Comparison of ENCODE assay signal across 8 cellular contexts in the genomic region with DNA sequence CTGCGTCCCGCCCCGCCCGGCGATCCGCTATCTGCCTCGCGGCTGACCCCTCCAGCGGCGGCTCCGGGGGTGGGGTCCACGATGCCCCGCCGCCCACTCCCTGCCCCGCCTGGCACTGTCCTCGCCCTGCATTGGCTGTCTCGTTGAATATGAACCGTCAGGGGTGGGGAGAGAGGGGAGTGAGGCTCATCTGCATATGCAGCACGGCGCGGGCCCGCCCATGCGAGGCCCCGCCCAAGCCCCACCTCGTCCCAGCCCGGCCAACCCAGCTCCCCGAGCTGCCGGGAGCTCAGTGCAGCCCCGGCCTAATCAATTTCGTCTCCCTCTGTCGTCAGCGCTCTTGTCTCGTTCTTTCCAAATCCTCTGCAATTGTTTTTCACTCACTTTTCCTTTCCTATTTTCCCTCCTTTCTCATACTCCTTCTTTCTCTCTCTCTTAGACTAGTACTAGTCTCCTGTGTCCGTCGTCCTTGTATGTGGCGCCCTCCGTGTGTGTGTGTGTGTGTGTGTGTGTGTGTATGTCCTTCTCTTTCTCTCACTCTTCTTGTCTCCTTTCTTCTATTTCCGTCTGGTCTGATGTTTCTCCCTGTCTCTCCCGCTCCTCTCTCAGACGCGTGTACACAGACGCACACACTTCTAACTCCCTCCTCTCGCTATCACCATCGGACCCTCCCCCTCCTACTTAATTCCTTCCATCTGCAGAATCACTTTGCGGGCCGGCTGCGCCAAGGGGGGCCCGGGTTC. TPM values are rescaled to one million over a fixed set of nuclear protein-coding genes. Genes with fewer than 3 reads are reported as not detected.
DNase-seq lines count a peak whose midpoint lies in the region; TF ChIP-seq lines count a peak whose summit lies in the region.

No MANE protein-coding gene starts in this region.

- DNase-seq in GDM1 (lab: John Stamatoyannopoulos, UW) (peak; percentile 98), HFFc6 (peak; percentile 99), NAMALWA (ENCODE audit: low spot score) (peak; percentile 91), SK-N-MC (ENCODE audit: low read depth, low spot score) (peak; percentile 57), globus pallidus (ENCODE audit: low spot score) (peak; percentile 100), non-pigmented ciliary epithelial cell (ENCODE audit: low read depth) (peak; percentile 93), substantia nigra (lab: John Stamatoyannopoulos, UW) (peak in 48 of 49 donors; percentile 89 to 100 (median 98))

- peak overlapping the region; percentile 79 for H3K4me3 ChIP-seq in SK-N-MC

- H3K27ac Mint-ChIP-seq in HFFc6: peak overlapping the region; percentile 93
- peak overlapping the region; percentile 64 for H3K27ac Mint-ChIP-seq in activated naive CD4-positive, alpha-beta T cell treated with anti-CD3 and anti-CD28 coated beads, Interleukin-2, amount 50 U/mL, for 24 hours

- H3K9me3 ChIP-seq in SK-N-MC (ENCODE audit: low read depth, low read length): no peaks in the 10 kb centered on the region

- 0 out of 2 replicates have a peak, but pooled peaks cover 6% of the 10 kb centered on the region for H3K36me3 Mint-ChIP-seq in HFFc6 (ENCODE audit: low read depth)
- no peaks in the 10 kb centered on the region for H3K36me3 Mint-ChIP-seq in activated naive CD4-positive, alpha-beta T cell treated with anti-CD3 and anti-CD28 coated beads, Interleukin-2, amount 50 U/mL, for 24 hours

- H3K36me3 ChIP-seq in SK-N-MC (ENCODE audit: insufficient read depth, low read length): no peaks in the 10 kb centered on the region

- peaks cover 52% of the 10 kb centered on the region for H3K4me1 Mint-ChIP-seq in HFFc6 (ENCODE audit: low read depth)
- H3K4me1 Mint-ChIP-seq in activated naive CD4-positive, alpha-beta T cell treated with anti-CD3 and anti-CD28 coated beads, Interleukin-2, amount 50 U/mL, for 24 hours: peaks cover 22% of the 10 kb centered on the region

- H3K9ac ChIP-seq in SK-N-MC (ENCODE audit: insufficient read length): peak overlapping the region; percentile 75

- no peaks in the 10 kb centered on the region for H3K9me3 Mint-ChIP-seq in HFFc6
- H3K9me3 Mint-ChIP-seq in activated naive CD4-positive, alpha-beta T cell treated with anti-CD3 and anti-CD28 coated beads, Interleukin-2, amount 50 U/mL, for 24 hours: no peaks in the 10 kb centered on the region

- peak overlapping the region; percentile 98 for H3K27ac ChIP-seq in SK-N-MC
- H3K27ac ChIP-seq in substantia nigra (ENCODE audit: low read depth, low read length, poor library complexity, severe bottlenecking): peak overlapping the region; percentile 83

- H3K4me3 Mint-ChIP-seq in HFFc6: peak overlapping the region; percentile 92
- H3K4me3 Mint-ChIP-seq in activated naive CD4-positive, alpha-beta T cell treated with anti-CD3 and anti-CD28 coated beads, Interleukin-2, amount 50 U/mL, for 24 hours: peak overlapping the region; percentile 87

- no peaks in the 10 kb centered on the region; the same call in none of the 2 replicates for H3K27me3 Mint-ChIP-seq in HFFc6 (ENCODE audit: insufficient read depth)
- no peaks in the 10 kb centered on the region for H3K27me3 Mint-ChIP-seq in activated naive CD4-positive, alpha-beta T cell treated with anti-CD3 and anti-CD28 coated beads, Interleukin-2, amount 50 U/mL, for 24 hours

- no peak for TF ChIP-seq CTCF in HFFc6 (IDR thresholded peaks at IDR 0.05)

RNA-seq across cellular contexts. Expression of a gene that starts 0.5 kb away (rescaled TPM):
- 10 to 100 TPM; 33.2 to 40.3 (median 37.5) TPM for total RNA-seq in HFFc6 (2021; fragmentation: NEBNext Ultra II Directional; extraction: Animal tissue kit (Norgen Biotek cat#: 25700))

Comparison
In these comparisons a context has a peak if more than half of its experiments do, and no peak if none do; other contexts are left out.
1. Peak in every context shown above with its lines: DNase-seq, H3K4me3 ChIP-seq and H3K27ac ChIP-seq.